In the genomic region with DNA sequence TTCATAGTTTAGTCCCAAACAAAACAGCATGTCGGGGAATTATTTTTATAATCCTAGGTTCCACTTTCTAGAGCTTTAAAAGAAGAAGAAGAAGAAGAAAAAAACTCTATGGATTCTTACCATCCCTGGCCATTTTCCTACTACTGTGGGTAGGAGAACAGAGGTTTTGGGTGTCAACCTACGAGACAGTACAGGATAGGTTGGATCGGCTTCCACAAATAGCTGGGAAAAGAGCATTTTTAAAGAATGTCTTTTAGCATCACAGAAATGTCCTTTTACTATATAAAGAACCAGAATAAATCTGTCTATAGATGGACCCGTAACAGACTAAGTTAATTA, we compare ENCODE assay signal across 11 cellular contexts.
DNase-seq lines count a peak whose midpoint lies in the region; ATAC-seq and TF ChIP-seq lines count a peak whose summit lies in the region.
"Had no signal": no experiment of that assay in that cellular context is flagged by ENCODE, and none has a peak within 500 bp of the region (broad histone marks: within the 10 kb centered on the region; RNA-seq: fewer than 3 reads in every experiment).

No MANE protein-coding gene starts in this region.

- POLR2A ChIA-PET in SK-N-SH (lab: Yijun Ruan, JAX): interaction anchor here (0.7 kb wide), 1 partner anchor 235 kb away, joined by 3 read pairs; no protein-coding TSS in a partner anchor
- POLR2A ChIA-PET in T-cell (lab: Charles Lee): no interaction called here

- no peak overlapping the region for H2AFZ ChIP-seq in SK-N-SH (ENCODE audit: low read depth)
- H2AFZ ChIP-seq in fibroblast of lung (ENCODE audit: low read length): no peak overlapping the region

- peaks cover 57 to 67% (median 67%) of the 10 kb centered on the region in 3 donors for H3K4me1 Mint-ChIP-seq in T-cell
- H3K4me1 Mint-ChIP-seq in stimulated activated naive B cell treated with anti-CD40 and anti-IgM and Interleukin-4, amounts not matched to agents 10 μg/mL and 1 μg/mL and 100 μg/mL, for 72 hours: peaks cover 21 to 26% of the 10 kb centered on the region in 2 donors

- H3K27me3 ChIP-seq in SK-N-SH (ENCODE audit: insufficient read depth) (no peaks in the 10 kb centered on the region), fibroblast of lung (ENCODE audit: control insufficient read depth, insufficient read depth, low read length) (no peaks in the 10 kb centered on the region)

- no peak for TF ChIP-seq RAD21 in SK-N-SH (IDR thresholded peaks at IDR 0.05; ENCODE audit: low read length)

- H3K4me3 Mint-ChIP-seq in T-cell: peak overlapping the region; percentile 60 to 81 (median 76)
- peak overlapping the region; percentile 74 to 85 for H3K4me3 Mint-ChIP-seq in stimulated activated naive B cell treated with anti-CD40 and anti-IgM and Interleukin-4, amounts not matched to agents 10 μg/mL and 1 μg/mL and 100 μg/mL, for 72 hours

- peaks cover 28% of the 10 kb centered on the region for H3F3A ChIP-seq in SK-N-SH (replicated peaks; ENCODE audit: insufficient read depth)

- H3K9me3 Mint-ChIP-seq in T-cell: peaks cover 0 to 7% (median 4%) of the 10 kb centered on the region in 3 donors
- H3K9me3 Mint-ChIP-seq in stimulated activated naive B cell treated with anti-CD40 and anti-IgM and Interleukin-4, amounts not matched to agents 10 μg/mL and 1 μg/mL and 100 μg/mL, for 72 hours: no peaks in the 10 kb centered on the region

- TF ChIP-seq CTCF in SK-N-SH (IDR thresholded peaks at IDR 0.05) (no peak), fibroblast of lung (conservative IDR thresholded peaks at IDR 0.05 in 1 of 2, IDR thresholded peaks at IDR 0.05 in 1 of 2; ENCODE audit: low read depth in 1 of 2, low read length in 2 of 2) (no peak)

- peaks cover 28% of the 10 kb centered on the region for H3K36me3 Mint-ChIP-seq in T-cell
- H3K36me3 Mint-ChIP-seq in stimulated activated naive B cell treated with anti-CD40 and anti-IgM and Interleukin-4, amounts not matched to agents 10 μg/mL and 1 μg/mL and 100 μg/mL, for 72 hours: no peaks in the 10 kb centered on the region

- H3K27ac ChIP-seq in SK-N-SH (ENCODE audit: low read depth in 2 of 2, low read length in 1 of 2) (peak overlapping the region; percentile 64 to 72; a peak in 2 of 4 replicates), fibroblast of lung (ENCODE audit: insufficient read depth, low read length) (peak overlapping the region; percentile 74)
- H3K27ac ChIP-seq: 22Rv1 had no signal

- no peaks in the 10 kb centered on the region for H4K20me1 ChIP-seq in SK-N-SH (ENCODE audit: insufficient read depth)
- H4K20me1 ChIP-seq in fibroblast of lung (ENCODE audit: control insufficient read depth, extremely low read depth, insufficient read depth, low read length): no peaks in the 10 kb centered on the region

- 97% methylated on average over 4 of the region's 4 CpGs for WGBS in SK-N-SH (ENCODE audit: low lambda C conversion rate)

- peak overlapping the region; percentile 87 to 92 for H3K27ac Mint-ChIP-seq in T-cell
- no peak overlapping the region for H3K27ac Mint-ChIP-seq in stimulated activated naive B cell treated with anti-CD40 and anti-IgM and Interleukin-4, amounts not matched to agents 10 μg/mL and 1 μg/mL and 100 μg/mL, for 72 hours

- DNase-seq in SK-N-SH (no peak), T-cell (no peak), fibroblast of lung (ENCODE audit: low read depth in 2 of 2) (no peak), NCI-H1436 (lab: John Stamatoyannopoulos, UW) (no peak), OCI-M2 (lab: John Stamatoyannopoulos, UW; ENCODE audit: unreplicated experiment) (no peak), ACHN (no peak)
- no peak for DNase-seq in stimulated activated naive B cell treated with anti-CD40 and anti-IgM and Interleukin-4, amounts not matched to agents 10 μg/mL and 1 μg/mL and 100 μg/mL, for 72 hours
- DNase-seq: midbrain, NCI-H1417 treated with DMSO at 0.1 percent for 48 hours had no signal

- CTCF ChIA-PET in SK-N-SH (lab: Yijun Ruan, JAX): interaction anchor here (0.6 to 4.9 kb wide), 18 partner anchors 8 to 566 kb away, joined by 3 to 40 read pairs (median 5); a partner anchor contains a TSS
- CTCF ChIA-PET in T-cell (lab: Charles Lee): interaction anchor here (0.6 to 2.7 kb wide), 13 partner anchors 17 to 567 kb away, joined by 3 to 17 read pairs (median 4); a partner anchor contains a TSS

- H3K9me3 ChIP-seq in SK-N-SH: no peaks in the 10 kb centered on the region
- no peaks in the 10 kb centered on the region for H3K9me3 ChIP-seq in fibroblast of lung (ENCODE audit: control insufficient read depth, insufficient read depth, low read depth, low read length)

- H3K4me1 ChIP-seq in SK-N-SH (ENCODE audit: control insufficient read depth in 1 of 2, insufficient read depth in 2 of 2, low read depth in 1 of 2, low read length in 1 of 2): peaks cover 10 to 32% of the 10 kb centered on the region in 2 experiments; a peak in 3 of 4 replicates
- peaks cover 20% of the 10 kb centered on the region for H3K4me1 ChIP-seq in fibroblast of lung (ENCODE audit: control insufficient read depth, extremely low read depth, insufficient read depth, low read length)

- peaks cover 62% of the 10 kb centered on the region for H3K79me2 ChIP-seq in SK-N-SH (ENCODE audit: insufficient read depth)
- H3K79me2 ChIP-seq in fibroblast of lung (ENCODE audit: control insufficient read depth, insufficient read depth, low read length): peaks cover 20% of the 10 kb centered on the region

- H3K36me3 ChIP-seq in SK-N-SH (replicated peaks in 1 of 2; ENCODE audit: control insufficient read depth in 1 of 2, insufficient read depth in 2 of 2, low read length in 1 of 2) (peaks cover 13 to 24% of the 10 kb centered on the region in 2 experiments), fibroblast of lung (ENCODE audit: control insufficient read depth, insufficient read depth, low read length) (no peaks in the 10 kb centered on the region)

- H3K9me2 ChIP-seq in SK-N-SH: no peaks in the 10 kb centered on the region

- peak overlapping the region; percentile 9; the same call in 1 of the 2 replicates for H3K9ac ChIP-seq in SK-N-SH
- no peak overlapping the region for H3K9ac ChIP-seq in fibroblast of lung (ENCODE audit: insufficient read depth, low read length)

- H3K4me3 ChIP-seq in SK-N-SH (ENCODE audit: low read depth in 2 of 2, low read length in 1 of 2): no peak overlapping the region
- peak overlapping the region in 3 of 4 experiments; percentile 28 to 47 (median 29) for H3K4me3 ChIP-seq in fibroblast of lung (replicated peaks in 1 of 4; ENCODE audit: control extremely low read depth in 1 of 4, insufficient read depth in 1 of 4, low read depth in 3 of 4, low read length in 4 of 4)

- no peaks in the 10 kb centered on the region for H3K27me3 Mint-ChIP-seq in T-cell
- H3K27me3 Mint-ChIP-seq in stimulated activated naive B cell treated with anti-CD40 and anti-IgM and Interleukin-4, amounts not matched to agents 10 μg/mL and 1 μg/mL and 100 μg/mL, for 72 hours: peaks cover 3 to 4% of the 10 kb centered on the region in 2 donors

- TF ChIP-seq EP300 in SK-N-SH (IDR thresholded peaks at IDR 0.05; ENCODE audit: borderline replicate concordance in 1 of 2, low read depth in 1 of 2, low read length in 1 of 2): no peak

- ATAC-seq in SK-N-SH treated with all-trans-retinoic acid at 6 μM for 48 hours (no peak), T-cell (replicated peaks in 1 of 4) (peak in 1 of 4 experiments; percentile 29)
- no peak for ATAC-seq in stimulated activated naive B cell treated with anti-CD40 and anti-IgM and Interleukin-4, amounts not matched to agents 10 μg/mL and 1 μg/mL and 100 μg/mL, for 72 hours (replicated peaks)

- in situ Hi-C loops in ACHN (cut with HindIII; ENCODE audit: low pct_ligation_motif_present, low pct_unique_long_range_greater_than_20kb, low sequenced_read_pairs): no loop called here

- 0 out of 2 replicates have a peak overlapping the region, but pooled peaks have one; percentile 40 for H3K4me2 ChIP-seq in SK-N-SH
- H3K4me2 ChIP-seq in fibroblast of lung (ENCODE audit: extremely low read depth, insufficient read depth, low read length): peak overlapping the region; percentile 81

TF ChIP-seq in SK-N-SH, 30 proteins besides CTCF, POLR2A, EP300 and RAD21 (continues in another document):
- TF ChIP-seq TAF1 (IDR thresholded peaks at IDR 0.05; ENCODE audit: borderline replicate concordance, low read depth, low read length): no peak

TF ChIP-seq in SK-N-SH treated with all-trans-retinoic acid at 6 μM for 48 hours, 23 proteins besides CTCF, POLR2A, EP300 and RAD21 (continues in another document):
- no peak for TF ChIP-seq SNAI2 (CRISPR knock-in tag; IDR thresholded peaks at IDR 0.05)
- TF ChIP-seq RARB (CRISPR knock-in tag; IDR thresholded peaks at IDR 0.05): no peak
- TF ChIP-seq, protein P1, sequence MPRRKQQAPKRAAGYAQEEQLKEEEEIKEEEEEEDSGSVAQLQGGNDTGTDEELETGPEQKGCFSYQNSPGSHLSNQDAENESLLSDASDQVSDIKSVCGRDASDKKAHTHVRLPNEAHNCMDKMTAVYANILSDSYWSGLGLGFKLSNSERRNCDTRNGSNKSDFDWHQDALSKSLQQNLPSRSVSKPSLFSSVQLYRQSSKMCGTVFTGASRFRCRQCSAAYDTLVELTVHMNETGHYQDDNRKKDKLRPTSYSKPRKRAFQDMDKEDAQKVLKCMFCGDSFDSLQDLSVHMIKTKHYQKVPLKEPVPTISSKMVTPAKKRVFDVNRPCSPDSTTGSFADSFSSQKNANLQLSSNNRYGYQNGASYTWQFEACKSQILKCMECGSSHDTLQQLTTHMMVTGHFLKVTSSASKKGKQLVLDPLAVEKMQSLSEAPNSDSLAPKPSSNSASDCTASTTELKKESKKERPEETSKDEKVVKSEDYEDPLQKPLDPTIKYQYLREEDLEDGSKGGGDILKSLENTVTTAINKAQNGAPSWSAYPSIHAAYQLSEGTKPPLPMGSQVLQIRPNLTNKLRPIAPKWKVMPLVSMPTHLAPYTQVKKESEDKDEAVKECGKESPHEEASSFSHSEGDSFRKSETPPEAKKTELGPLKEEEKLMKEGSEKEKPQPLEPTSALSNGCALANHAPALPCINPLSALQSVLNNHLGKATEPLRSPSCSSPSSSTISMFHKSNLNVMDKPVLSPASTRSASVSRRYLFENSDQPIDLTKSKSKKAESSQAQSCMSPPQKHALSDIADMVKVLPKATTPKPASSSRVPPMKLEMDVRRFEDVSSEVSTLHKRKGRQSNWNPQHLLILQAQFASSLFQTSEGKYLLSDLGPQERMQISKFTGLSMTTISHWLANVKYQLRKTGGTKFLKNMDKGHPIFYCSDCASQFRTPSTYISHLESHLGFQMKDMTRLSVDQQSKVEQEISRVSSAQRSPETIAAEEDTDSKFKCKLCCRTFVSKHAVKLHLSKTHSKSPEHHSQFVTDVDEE (CRISPR knock-in tag; IDR thresholded peaks at IDR 0.05): no peak
- TF ChIP-seq ISL1 (CRISPR knock-in tag; IDR thresholded peaks at IDR 0.05): no peak
- TF ChIP-seq OSR1 (CRISPR knock-in tag; IDR thresholded peaks at IDR 0.05): no peak
- TF ChIP-seq TOX (CRISPR knock-in tag; IDR thresholded peaks at IDR 0.05; ENCODE audit: borderline replicate concordance): no peak
- TF ChIP-seq ARNTL (CRISPR knock-in tag; IDR thresholded peaks at IDR 0.05; ENCODE audit: borderline replicate concordance, low read depth): no peak
- no peak for TF ChIP-seq BACH2 (CRISPR knock-in tag; IDR thresholded peaks at IDR 0.05; ENCODE audit: borderline replicate concordance)
- TF ChIP-seq PPARA (CRISPR knock-in tag; IDR thresholded peaks at IDR 0.05; ENCODE audit: borderline replicate concordance): no peak

Comparison
In these comparisons a context has a peak if more than half of its experiments do, and no peak if none do; other contexts are left out.
1. H3K4me3 ChIP-seq: peak in fibroblast of lung (3 of 4); none in SK-N-SH (0 of 2).